ENCODE assay signal across 8 cellular contexts in genomic region chr2:205682239-205683021, GRCh38.
DNase-seq lines count a peak whose midpoint lies in the region; ATAC-seq and TF ChIP-seq lines count a peak whose summit lies in the region.

NRP2 (plus strand) TSS chr2:205682501; CDS start chr2:205683291, 790 bp downstream.

- ATAC-seq in HG02840 (IDR thresholded peaks at IDR 0.05; ENCODE audit: low FRiP score, unreplicated experiment): peak; percentile 75

- H3K36me3 Mint-ChIP-seq in T-helper 2 cell treated with Interferon-gamma antibody and Interleukin-4, amounts not matched to agents 5 μg/mL and 100 μg/mL, for 36 hours (ENCODE audit: low read depth): peaks cover 16% of the 10 kb centered on the region

- no peaks in the 10 kb centered on the region for H3K27me3 ChIP-seq in brain microvascular endothelial cell (replicated peaks)
- peaks cover 7% of the 10 kb centered on the region for H3K27me3 ChIP-seq in rectal smooth muscle tissue (ENCODE audit: control insufficient read depth, insufficient read depth, low read length)

- TF ChIP-seq CTCF in GM13977 (IDR thresholded peaks at IDR 0.05; ENCODE audit: extremely low read depth, insufficient read depth, missing control alignments) (no peak), brain microvascular endothelial cell (IDR thresholded peaks at IDR 0.05; ENCODE audit: low read depth, low read length, missing control alignments) (no peak)

- H3K4me1 Mint-ChIP-seq in T-helper 2 cell treated with Interferon-gamma antibody and Interleukin-4, amounts not matched to agents 5 μg/mL and 100 μg/mL, for 36 hours (ENCODE audit: low read depth): peaks cover 51% of the 10 kb centered on the region

- H3K4me3 ChIP-seq in brain microvascular endothelial cell (ENCODE audit: low read depth, low read length) (peak within 1 kb of the TSS; percentile 77), rectal smooth muscle tissue (ENCODE audit: low read length) (peak within 1 kb of the TSS; percentile 84)

- H3K27me3 Mint-ChIP-seq in T-helper 2 cell treated with Interferon-gamma antibody and Interleukin-4, amounts not matched to agents 5 μg/mL and 100 μg/mL, for 36 hours (ENCODE audit: low read depth): peaks cover 60% of the 10 kb centered on the region

- H3K9ac ChIP-seq in rectal smooth muscle tissue (ENCODE audit: low read length): peak within 1 kb of the TSS; percentile 38

- H3K4me3 Mint-ChIP-seq in T-helper 2 cell treated with Interferon-gamma antibody and Interleukin-4, amounts not matched to agents 5 μg/mL and 100 μg/mL, for 36 hours: peak within 1 kb of the TSS; percentile 86

- H3K9me3 Mint-ChIP-seq in T-helper 2 cell treated with Interferon-gamma antibody and Interleukin-4, amounts not matched to agents 5 μg/mL and 100 μg/mL, for 36 hours: no peaks in the 10 kb centered on the region

- H3K4me1 ChIP-seq in rectal smooth muscle tissue (ENCODE audit: control insufficient read depth, insufficient read depth, low read length): peaks cover 4% of the 10 kb centered on the region

- H3K27ac ChIP-seq in brain microvascular endothelial cell: peak within 1 kb of the TSS; percentile 36
- peak within 1 kb of the TSS; percentile 97 for H3K27ac ChIP-seq in rectal smooth muscle tissue (ENCODE audit: low read depth, low read length)

- in situ Hi-C loops in GM13977 (cut with MboI; ENCODE audit: low pct_unique_long_range_greater_than_20kb, low sequenced_read_pairs, unreplicated experiment) (no loop called here), brain microvascular endothelial cell (cut with HindIII; ENCODE audit: low pct_ligation_motif_present, low sequenced_read_pairs) (no loop called here)

- H3K27ac Mint-ChIP-seq in T-helper 2 cell treated with Interferon-gamma antibody and Interleukin-4, amounts not matched to agents 5 μg/mL and 100 μg/mL, for 36 hours: peak within 1 kb of the TSS; percentile 84

- no peaks in the 10 kb centered on the region for H3K36me3 ChIP-seq in brain microvascular endothelial cell (replicated peaks)
- H3K36me3 ChIP-seq in rectal smooth muscle tissue (ENCODE audit: control insufficient read depth, insufficient read depth, low read length): peaks cover 2% of the 10 kb centered on the region

- DNase-seq in GM13977 (ENCODE audit: low spot score): peak; percentile 72
- peak; percentile 77 for DNase-seq in NCI-H1694 treated with DMSO at 0.1 percent for 48 hours (lab: John Stamatoyannopoulos, UW)
- peak; percentile 78 for DNase-seq in T-helper 2 cell treated with Interferon-gamma antibody and Interleukin-4, amounts not matched to agents 5 μg/mL and 100 μg/mL, for 36 hours (ENCODE audit: low spot score)
- peak; percentile 86 for DNase-seq in brain microvascular endothelial cell
- DNase-seq in hypothalamus (lab: John Stamatoyannopoulos, UW): peak in 46 of 51 donors; percentile 19 to 89 (median 70)
- DNase-seq in GF-D8 (lab: John Stamatoyannopoulos, UW): no peak
